ENCODE assay signal across 3 cellular contexts in genomic region chr19:10241826-10242449, GRCh38.
A peak's percentile ranks its signal among the peaks of the same experiment; 100 is the strongest.
TF ChIP-seq lines count a peak whose summit lies in the region.
"Not testable (repeated sequence)": the region's sequence is repeated elsewhere in the genome, so short reads cannot be mapped to it uniquely, and the experiment has no call there.

No MANE protein-coding gene starts in this region.

TF ChIP-seq in A549, 52 proteins besides CTCF, POLR2A, EP300 and RAD21:
- TF ChIP-seq FOSL2 (IDR thresholded peaks at IDR 0.05) = not testable (repeated sequence)
- peak; percentile 17; the same call in 1 of the 2 replicates for TF ChIP-seq FOSL2 (CRISPR knock-in tag; IDR thresholded peaks at IDR 0.05)

TF ChIP-seq in HCT116, 20 proteins besides CTCF, POLR2A, EP300 and RAD21:
- peak; percentile 50; the same call in 1 of the 2 replicates for TF ChIP-seq FOSL1 (IDR thresholded peaks at IDR 0.05; ENCODE audit: low read depth)

TF ChIP-seq in GM12878, 131 proteins besides CTCF, POLR2A, EP300 and RAD21:
- 0 out of 2 replicates have a peak, but pooled peaks have one; percentile 0 for TF ChIP-seq NKRF (conservative IDR thresholded peaks at IDR 0.05)
- TF ChIP-seq NR2F1 (conservative IDR thresholded peaks at IDR 0.05) = peak; percentile 77
- TF ChIP-seq GATAD2B (conservative IDR thresholded peaks at IDR 0.05; ENCODE audit: low read depth) = peak; percentile 20; the same call in 1 of the 2 replicates
